Comparison of ENCODE assay signal across 8 cellular contexts in the genomic region with DNA sequence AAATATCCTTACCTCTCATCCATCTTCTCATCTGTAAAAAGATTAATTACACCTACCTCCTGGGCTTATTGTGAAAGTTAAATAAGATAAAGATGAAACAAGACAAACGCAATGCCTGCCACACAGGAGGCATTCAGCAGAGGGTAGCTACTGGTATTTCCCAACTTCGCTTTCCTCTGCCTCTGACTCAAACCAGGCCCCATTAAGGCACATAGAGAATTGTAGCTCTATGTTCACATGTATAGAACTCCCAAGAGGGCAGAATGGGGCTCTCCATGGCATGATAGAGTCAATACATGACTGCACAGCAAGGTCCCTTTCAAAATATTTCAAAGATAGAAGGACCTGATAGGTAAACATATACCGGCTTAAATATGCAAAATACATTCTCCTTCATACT. TPM values are rescaled to one million over a fixed set of nuclear protein-coding genes. Genes with fewer than 3 reads are reported as not detected.
DNase-seq lines count a peak whose midpoint lies in the region; ATAC-seq and TF ChIP-seq lines count a peak whose summit lies in the region.

No MANE protein-coding gene starts in this region.

- H3K9me3 Mint-ChIP-seq in HFFc6 (no peaks in the 10 kb centered on the region), activated B cell treated with CpG ODN at 0.5 μM for 24 hours (no peaks in the 10 kb centered on the region), mesothelial cell of epicardium (no peaks in the 10 kb centered on the region)

- H3K4me3 Mint-ChIP-seq in HFFc6 (peak overlapping the region; percentile 89), activated B cell treated with CpG ODN at 0.5 μM for 24 hours (peak overlapping the region; percentile 90), mesothelial cell of epicardium (peak overlapping the region; percentile 67)

- H3K36me3 Mint-ChIP-seq in HFFc6 (ENCODE audit: low read depth), result no peaks in the 10 kb centered on the region
- H3K36me3 Mint-ChIP-seq in activated B cell treated with CpG ODN at 0.5 μM for 24 hours (ENCODE audit: low read depth), result peaks cover 34% of the 10 kb centered on the region
- H3K36me3 Mint-ChIP-seq in mesothelial cell of epicardium, result no peaks in the 10 kb centered on the region

- H3K4me1 Mint-ChIP-seq in HFFc6 (ENCODE audit: low read depth), result peaks cover 57% of the 10 kb centered on the region
- peaks cover 66% of the 10 kb centered on the region for H3K4me1 Mint-ChIP-seq in activated B cell treated with CpG ODN at 0.5 μM for 24 hours
- peaks cover 15% of the 10 kb centered on the region for H3K4me1 Mint-ChIP-seq in mesothelial cell of epicardium

- ATAC-seq in activated B cell treated with CpG ODN at 0.5 μM for 24 hours (ENCODE audit: low read depth) (peak; percentile 64), sciatic nerve (no peak), esophagus mucosa (no peak)

- POLR2A ChIA-PET in activated B cell treated with CpG ODN at 0.5 μM for 24 hours (lab: Charles Lee), result interaction anchor here (0.9 to 4.1 kb wide), 13 partner anchors 10 to 500 kb away, joined by 3 to 98 read pairs (median 7); a partner anchor contains a TSS

- TF ChIP-seq CTCF in HFFc6 (IDR thresholded peaks at IDR 0.05) (no peak), activated B cell treated with CpG ODN at 0.5 μM for 24 hours (IDR thresholded peaks at IDR 0.05) (no peak), mesothelial cell of epicardium (IDR thresholded peaks at IDR 0.05; ENCODE audit: unreplicated experiment) (no peak)

- DNase-seq in G401 (ENCODE audit: low spot score), result peak; percentile 51
- no peak for DNase-seq in HFFc6
- no peak for DNase-seq in activated B cell treated with CpG ODN at 0.5 μM for 24 hours
- no peak for DNase-seq in mesothelial cell of epicardium (ENCODE audit: low spot score in 2 of 2, unreplicated experiment in 2 of 2)
- DNase-seq in sciatic nerve (ENCODE audit: low spot score), result no peak
- no peak for DNase-seq in SHP77 (lab: John Stamatoyannopoulos, UW)
- DNase-seq in superior temporal gyrus (ENCODE audit: extremely low spot score), result no peak

- H3K27ac Mint-ChIP-seq in HFFc6 (no peak overlapping the region), activated B cell treated with CpG ODN at 0.5 μM for 24 hours (peak overlapping the region; percentile 89), mesothelial cell of epicardium (no peak overlapping the region)

- intact Hi-C loops in activated B cell treated with CpG ODN at 0.5 μM for 24 hours (cut with micrococcal nuclease), result loop anchor here (1.0 to 10.0 kb wide), 9 partner anchors 15 to 1381 kb away; a partner anchor contains a TSS
- intact Hi-C loops in sciatic nerve (cut with DNase I), result no loop called here

- H3K27me3 Mint-ChIP-seq in HFFc6 (ENCODE audit: insufficient read depth) (no peaks in the 10 kb centered on the region; the same call in 1 of the 2 replicates), activated B cell treated with CpG ODN at 0.5 μM for 24 hours (no peaks in the 10 kb centered on the region), mesothelial cell of epicardium (ENCODE audit: low read depth) (peaks cover 18% of the 10 kb centered on the region)

- in situ Hi-C loops in G401 (cut with HindIII; ENCODE audit: low sequenced_read_pairs), result no loop called here

- CTCF ChIA-PET in activated B cell treated with CpG ODN at 0.5 μM for 24 hours (lab: Charles Lee), result interaction anchor here (1.0 to 4.3 kb wide), 6 partner anchors 9 to 86 kb away, joined by 3 to 58 read pairs (median 14); a partner anchor contains a TSS

RNA-seq across cellular contexts. Expression of a gene that starts 1.4 kb away (rescaled TPM):
- total RNA-seq in G401 (2014; rRNA removed; shearing (Covaris generic)), result not detected in 2 replicates
- total RNA-seq in HFFc6 (2021; fragmentation: NEBNext Ultra II Directional; extraction: Animal tissue kit (Norgen Biotek cat#: 25700)), result 10 to 100 TPM; 10.0 to 16.5 (median 12.7) TPM
- total RNA-seq in activated B cell treated with CpG ODN at 0.5 μM for 24 hours (41.8 and 48.6 TPM in 2 replicates), mesothelial cell of epicardium (1.8 to 2.1 TPM (median 1.9 TPM) in 3 replicates), sciatic nerve (15.7 TPM), esophagus mucosa (6.1 TPM)

RNA-seq across cellular contexts. Expression of a gene that starts 15.3 kb away (rescaled TPM):
- 0.03 TPM in 1 of 2 replicates, not detected in the other for total RNA-seq in G401 (2014; rRNA removed; shearing (Covaris generic))
- 10 to 100 TPM; 11.0 to 14.9 (median 13.5) TPM for total RNA-seq in HFFc6 (2021; fragmentation: NEBNext Ultra II Directional; extraction: Animal tissue kit (Norgen Biotek cat#: 25700))
- total RNA-seq in activated B cell treated with CpG ODN at 0.5 μM for 24 hours (11.3 and 14.6 TPM in 2 replicates), mesothelial cell of epicardium (9.0 to 10.4 TPM (median 10.0 TPM) in 3 replicates), sciatic nerve (148 TPM), esophagus mucosa (4.1 TPM)

RNA-seq across cellular contexts. Expression of a gene that starts 54.8 kb away (rescaled TPM):
- total RNA-seq in G401 (2014; rRNA removed; shearing (Covaris generic)), result not detected in 2 replicates
- total RNA-seq in HFFc6 (2021; fragmentation: NEBNext Ultra II Directional; extraction: Animal tissue kit (Norgen Biotek cat#: 25700)), result not detected
- total RNA-seq in activated B cell treated with CpG ODN at 0.5 μM for 24 hours (not detected in 2 replicates), mesothelial cell of epicardium (not detected in 3 replicates), sciatic nerve (0.13 TPM), esophagus mucosa (not detected)
